Comparison of ENCODE assay signal across 11 cellular contexts in genomic region chr17:32719702-32720101, GRCh38.
"Had no signal": no experiment of that assay in that cellular context is flagged by ENCODE, and none has a peak within 500 bp of the region (broad histone marks: within the 10 kb centered on the region; RNA-seq: fewer than 3 reads in every experiment).

No MANE protein-coding gene starts in this region.

- ATAC-seq: effector memory CD8-positive, alpha-beta T cell; gastrocnemius medialis; mucosa of descending colon; natural killer cell; right cardiac atrium; stimulated activated memory B cell treated with anti-CD40 and anti-IgM and Interleukin-4, amounts not matched to agents 10 μg/mL and 1 μg/mL and 100 μg/mL, for 72 hours had no signal

- DNase-seq: effector memory CD8-positive, alpha-beta T cell; gastrocnemius medialis; mucosa of descending colon; natural killer cell; right cardiac atrium; spleen; stimulated activated CD4-positive, alpha-beta T cell treated with anti-CD3 and anti-CD28 coated beads, Interleukin-15, amount 100 ng/mL, for 24 hours; stimulated activated CD4-positive, alpha-beta T cell treated with anti-CD3 and anti-CD28 coated beads, Interleukin-1b, Interleukin-23, amount 100 ng/mL, for 48 hours; stimulated activated CD4-positive, alpha-beta T cell treated with anti-CD3 and anti-CD28 coated beads, Interleukin-4, amount 100 ng/mL, for 24 hours; trophoblast cell had no signal
